In the genomic region with DNA sequence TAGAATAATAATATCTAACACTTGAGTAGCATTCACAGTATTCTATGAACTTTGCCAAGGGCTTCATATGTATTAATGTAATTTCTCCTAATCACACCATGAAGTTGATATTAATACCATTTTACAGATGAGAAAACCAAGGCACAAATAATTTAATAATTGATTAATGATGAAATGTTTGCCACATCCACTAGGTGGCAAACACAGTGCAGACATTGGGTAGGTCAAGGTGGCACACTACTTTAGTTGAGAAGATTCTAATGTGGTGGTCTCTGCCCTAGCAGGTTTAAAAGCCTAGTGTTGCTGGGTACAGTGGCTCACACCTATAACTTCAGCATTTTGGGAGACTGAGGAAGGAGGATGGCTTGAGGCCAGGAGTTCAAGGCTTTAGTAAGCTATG, we compare ENCODE assay signal across 1 cellular context.
TF ChIP-seq lines count a peak whose summit lies in the region.

No MANE protein-coding gene starts in this region.

TF ChIP-seq in GM23338, 12 proteins besides CTCF, POLR2A, EP300 and RAD21 (continued from another document):
- no peak for TF ChIP-seq ZNF462 (CRISPR knock-in tag; IDR thresholded peaks at IDR 0.05)
